In genomic region chr7:39721919-39722597, GRCh38 we compare ENCODE assay signal across 1 cellular context.
A peak's percentile ranks its signal among the peaks of the same experiment; 100 is the strongest.
TF ChIP-seq lines count a peak whose summit lies in the region.

No MANE protein-coding gene starts in this region.

TF ChIP-seq in K562, 482 proteins besides CTCF, POLR2A, EP300 and RAD21 (continued from another document):
- TF ChIP-seq ZNF407 (IDR thresholded peaks at IDR 0.05; ENCODE audit: low read depth) (no peak), C11orf30 (IDR thresholded peaks at IDR 0.05; ENCODE audit: low read depth) (no peak), GATAD2A (IDR thresholded peaks at IDR 0.05) (no peak), ELF1 (tag; IDR thresholded peaks at IDR 0.05) (no peak), E2F5 (CRISPR knock-in tag; IDR thresholded peaks at IDR 0.05) (no peak), GTF2F1 (IDR thresholded peaks at IDR 0.05; ENCODE audit: low read depth, low read length) (0 out of 2 replicates have a peak, but pooled peaks have one; percentile 86), RCOR1 (IDR thresholded peaks at IDR 0.05; ENCODE audit: borderline replicate concordance in 1 of 2, low read depth in 2 of 2, low read length in 2 of 2) (peak in 1 of 2 experiments; percentile 10; a peak in 1 of 4 replicates), CLOCK (CRISPR knock-in tag; IDR thresholded peaks at IDR 0.05; ENCODE audit: borderline replicate concordance) (no peak), HNRNPH1 (optimal IDR thresholded peaks at IDR 0.05; ENCODE audit: low read depth, low read length) (no peak), MTA1 (IDR thresholded peaks at IDR 0.05; ENCODE audit: borderline replicate concordance) (no peak), ZC3H8 (IDR thresholded peaks at IDR 0.05) (no peak), CC2D1A (IDR thresholded peaks at IDR 0.05) (no peak), ZNF57 (CRISPR knock-in tag; IDR thresholded peaks at IDR 0.05) (no peak), TAF9B (IDR thresholded peaks at IDR 0.05; ENCODE audit: partially characterized antibody) (peak; percentile 66), THRB (CRISPR knock-in tag; conservative IDR thresholded peaks at IDR 0.05) (no peak), MEF2A (IDR thresholded peaks at IDR 0.05; ENCODE audit: control insufficient read depth, low read depth, low read length) (no peak), MYNN (IDR thresholded peaks at IDR 0.05) (no peak), MYNN (CRISPR knock-in tag; IDR thresholded peaks at IDR 0.05) (no peak), FOXP4 (CRISPR knock-in tag; IDR thresholded peaks at IDR 0.05; ENCODE audit: borderline replicate concordance) (no peak), TAF15 (IDR thresholded peaks at IDR 0.05; ENCODE audit: low read depth, low read length) (no peak), POLR3G (IDR thresholded peaks at IDR 0.05; ENCODE audit: extremely low read depth, insufficient read length, insufficient replicate concordance) (no peak), BRD9 (IDR thresholded peaks at IDR 0.05; ENCODE audit: low read depth, partially characterized antibody) (no peak), SETDB1 (IDR thresholded peaks at IDR 0.05; ENCODE audit: low read length) (no peak), ZNF197 (CRISPR knock-in tag; IDR thresholded peaks at IDR 0.05; ENCODE audit: low read depth) (no peak), L3MBTL2 (IDR thresholded peaks at IDR 0.05) (peak; percentile 48; the same call in 1 of the 2 replicates), ZBTB26 (CRISPR knock-in tag; IDR thresholded peaks at IDR 0.05) (no peak), IRF2 (CRISPR knock-in tag; IDR thresholded peaks at IDR 0.05) (no peak), FOXJ2 (tag; IDR thresholded peaks at IDR 0.05) (no peak), ZBTB7A (IDR thresholded peaks at IDR 0.05; ENCODE audit: borderline replicate concordance, control insufficient read depth, low read depth, low read length) (no peak), ILF3 (IDR thresholded peaks at IDR 0.05; ENCODE audit: borderline replicate concordance) (no peak), ARID2 (IDR thresholded peaks at IDR 0.05) (no peak), FOXP1 (CRISPR knock-in tag; IDR thresholded peaks at IDR 0.05) (no peak), CBFB (CRISPR knock-in tag; IDR thresholded peaks at IDR 0.05) (no peak), LCOR (CRISPR knock-in tag; IDR thresholded peaks at IDR 0.05) (no peak), MTA3 (IDR thresholded peaks at IDR 0.05; ENCODE audit: borderline replicate concordance) (peak; percentile 66; the same call in 1 of the 2 replicates), LARP7 (IDR thresholded peaks at IDR 0.05) (no peak), ZNF311 (CRISPR knock-in tag; IDR thresholded peaks at IDR 0.05) (no peak), ZNF511 (CRISPR knock-in tag; IDR thresholded peaks at IDR 0.05) (no peak), ZNF124 (CRISPR knock-in tag; IDR thresholded peaks at IDR 0.05) (no peak), HNRNPK (IDR thresholded peaks at IDR 0.05; ENCODE audit: low read depth, low read length, poor library complexity, severe bottlenecking) (no peak), NR0B1 (IDR thresholded peaks at IDR 0.05; ENCODE audit: partially characterized antibody) (no peak), ZKSCAN1 (IDR thresholded peaks at IDR 0.05; ENCODE audit: low read depth, low read length) (no peak), ZNF134 (CRISPR knock-in tag; conservative IDR thresholded peaks at IDR 0.05) (no peak), ELK3 (CRISPR knock-in tag; IDR thresholded peaks at IDR 0.05) (no peak), RFX5 (IDR thresholded peaks at IDR 0.05; ENCODE audit: low read depth, low read length) (no peak), CREB1 (IDR thresholded peaks at IDR 0.05) (no peak), CREB1 (CRISPR knock-in tag; IDR thresholded peaks at IDR 0.05) (no peak), EP400 (IDR thresholded peaks at IDR 0.05) (peak; percentile 68), SRSF7 (optimal IDR thresholded peaks at IDR 0.05; ENCODE audit: low read depth, low read length) (no peak), SPI1 (IDR thresholded peaks at IDR 0.05; ENCODE audit: borderline replicate concordance, low read depth, low read length) (no peak)
TF ChIP-seq in K562: peak in this region for 56.
